ENCODE assay signal across 27 cellular contexts in genomic region chr9:78143281-78144007, GRCh38.
DNase-seq lines count a peak whose midpoint lies in the region; ATAC-seq and TF ChIP-seq lines count a peak whose summit lies in the region.
"Had no signal": no experiment of that assay in that cellular context is flagged by ENCODE, and none has a peak within 500 bp of the region (broad histone marks: within the 10 kb centered on the region; RNA-seq: fewer than 3 reads in every experiment).

No MANE protein-coding gene starts in this region.

- DNase-seq in cardiac muscle cell (ENCODE audit: low read depth in 1 of 2, low spot score in 1 of 2) = peak in 1 of 2 donors; percentile 19
- DNase-seq in right atrium auricular region (ENCODE audit: low spot score) = no peak
- no peak for DNase-seq in body of pancreas
- DNase-seq in type B pancreatic cell (ENCODE audit: extremely low spot score, unreplicated experiment) = no peak
- no peak for DNase-seq in NCI-H187 (lab: John Stamatoyannopoulos, UW)
- no peak for DNase-seq in SKM-1 (lab: John Stamatoyannopoulos, UW; ENCODE audit: unreplicated experiment)
- DNase-seq in stimulated activated CD4-positive, alpha-beta T cell treated with anti-CD3 and anti-CD28 coated beads, Interleukin-12 subunit alpha, Interleukin-12 subunit beta, amount 100 ng/mL, for 4 hours = no peak
- DNase-seq: activated CD4-positive, alpha-beta T cell treated with anti-CD3 and anti-CD28 coated beads for 36 hours; activated CD8-positive, alpha-beta memory T cell treated with anti-CD3 and anti-CD28 coated beads, Interleukin-2, amount 50 U/mL, for 48 hours; activated CD8-positive, alpha-beta T cell treated with anti-CD3 and anti-CD28 coated beads for 36 hours; activated naive CD4-positive, alpha-beta T cell treated with anti-CD3 and anti-CD28 coated beads, Interleukin-2, amount 50 U/mL, for 16 hours; amniotic stem cell; C1 segment of cervical spinal cord; glutamatergic neuron; KBM-7; NCI-H1105 treated with DMSO at 0.1 percent for 48 hours; NCI-H2029 treated with DMSO at 0.1 percent for 48 hours; NCI-H524 treated with DMSO at 0.1 percent for 48 hours; NK-92 treated with Interleukin-12 subunit alpha and Interleukin-12 subunit beta, amount 100 ng/mL, for 24 hours; nucleus accumbens; psoas muscle; Right ventricle myocardium superior; substantia nigra had no signal

- H3K4me3 ChIP-seq in cardiac muscle cell (no peak overlapping the region), right atrium auricular region (no peak overlapping the region), body of pancreas (no peak overlapping the region), mesodermal cell (ENCODE audit: extremely low read depth, insufficient read depth, low read length, poor library complexity, severe bottlenecking) (no peak overlapping the region)
- H3K4me3 ChIP-seq: breast epithelium, psoas muscle had no signal

- H3K4me1 ChIP-seq in cardiac muscle cell (ENCODE audit: low read depth) = peaks cover 5% of the 10 kb centered on the region
- H3K4me1 ChIP-seq in right atrium auricular region = no peaks in the 10 kb centered on the region
- H3K4me1 ChIP-seq in body of pancreas = peaks cover 24% of the 10 kb centered on the region
- H3K4me1 ChIP-seq in mesodermal cell (ENCODE audit: control insufficient read depth, insufficient read depth, low read length, poor library complexity, severe bottlenecking) = peaks cover 4% of the 10 kb centered on the region
- H3K4me1 ChIP-seq: breast epithelium, psoas muscle had no signal

- 33 to 36% methylated on average over 3 of the region's 3 CpGs for WGBS in body of pancreas, 2 donors
- WGBS in mesodermal cell (ENCODE audit: insufficient coverage in 2 of 2), 2 experiments = 50 to 80% methylated on average over 1 of the region's 3 CpGs

- H3K4me1 Mint-ChIP-seq in type B pancreatic cell (ENCODE audit: unreplicated experiment) = peaks cover 25% of the 10 kb centered on the region
- H3K4me1 Mint-ChIP-seq: activated CD4-positive, alpha-beta T cell treated with anti-CD3 and anti-CD28 coated beads for 36 hours had no signal

- intact Hi-C loops in body of pancreas (cut with DNase I) = no loop called here

- no peak for TF ChIP-seq POLR2A in body of pancreas (IDR thresholded peaks at IDR 0.05)

- H3K27me3 ChIP-seq in cardiac muscle cell (no peaks in the 10 kb centered on the region), right atrium auricular region (no peaks in the 10 kb centered on the region), body of pancreas (no peaks in the 10 kb centered on the region)
- H3K27me3 ChIP-seq: breast epithelium had no signal

- H3K36me3 ChIP-seq in cardiac muscle cell (no peaks in the 10 kb centered on the region), right atrium auricular region (no peaks in the 10 kb centered on the region), body of pancreas (replicated peaks in 1 of 2; ENCODE audit: insufficient read depth in 1 of 2, low read depth in 2 of 2) (no peaks in the 10 kb centered on the region), mesodermal cell (ENCODE audit: control insufficient read depth, insufficient read depth, low read length) (no peaks in the 10 kb centered on the region)
- H3K36me3 ChIP-seq: breast epithelium had no signal

- H3K27ac Mint-ChIP-seq in type B pancreatic cell = peak overlapping the region; percentile 70
- H3K27ac Mint-ChIP-seq: activated CD4-positive, alpha-beta T cell treated with anti-CD3 and anti-CD28 coated beads for 36 hours; activated CD8-positive, alpha-beta T cell treated with anti-CD3 and anti-CD28 coated beads for 36 hours; stimulated activated memory B cell treated with anti-CD40 and anti-IgM and Interleukin-4, amounts not matched to agents 10 μg/mL and 1 μg/mL and 100 μg/mL, for 72 hours had no signal

- H3K4me3 Mint-ChIP-seq in type B pancreatic cell = no peak overlapping the region
- H3K4me3 Mint-ChIP-seq: activated CD4-positive, alpha-beta T cell treated with anti-CD3 and anti-CD28 coated beads for 36 hours; activated CD8-positive, alpha-beta T cell treated with anti-CD3 and anti-CD28 coated beads for 36 hours; stimulated activated memory B cell treated with anti-CD40 and anti-IgM and Interleukin-4, amounts not matched to agents 10 μg/mL and 1 μg/mL and 100 μg/mL, for 72 hours had no signal

- TF ChIP-seq CTCF in cardiac muscle cell (IDR thresholded peaks at IDR 0.05; ENCODE audit: low read depth, low read length) = no peak
- no peak for TF ChIP-seq CTCF in right atrium auricular region (IDR thresholded peaks at IDR 0.05)
- no peak for TF ChIP-seq CTCF in body of pancreas (IDR thresholded peaks at IDR 0.05)
- no peak for TF ChIP-seq CTCF in type B pancreatic cell (conservative IDR thresholded peaks at IDR 0.05)

- H3K27ac ChIP-seq in cardiac muscle cell (peak overlapping the region; percentile 37), right atrium auricular region (no peak overlapping the region), body of pancreas (peak overlapping the region in 2 of 4 donors; percentile 18 to 54), mesodermal cell (ENCODE audit: low read depth, low read length, severe bottlenecking) (peak overlapping the region; percentile 61)
- H3K27ac ChIP-seq: 22Rv1, breast epithelium, psoas muscle had no signal

- H3K27me3 Mint-ChIP-seq in type B pancreatic cell = no peaks in the 10 kb centered on the region
- H3K27me3 Mint-ChIP-seq: activated CD4-positive, alpha-beta T cell treated with anti-CD3 and anti-CD28 coated beads for 36 hours; activated CD8-positive, alpha-beta T cell treated with anti-CD3 and anti-CD28 coated beads for 36 hours; stimulated activated memory B cell treated with anti-CD40 and anti-IgM and Interleukin-4, amounts not matched to agents 10 μg/mL and 1 μg/mL and 100 μg/mL, for 72 hours had no signal

- peak; percentile 48 for ATAC-seq in body of pancreas
- ATAC-seq: activated CD4-positive, alpha-beta T cell treated with anti-CD3 and anti-CD28 coated beads for 36 hours; activated CD8-positive, alpha-beta T cell treated with anti-CD3 and anti-CD28 coated beads for 36 hours; psoas muscle had no signal

- peaks cover 5% of the 10 kb centered on the region for H3K36me3 Mint-ChIP-seq in type B pancreatic cell

- H3K9me3 ChIP-seq in cardiac muscle cell (ENCODE audit: low read depth) (no peaks in the 10 kb centered on the region), right atrium auricular region (peaks cover 0 to 19% of the 10 kb centered on the region in 2 donors), body of pancreas (peaks cover 0 to 2% (median 0%) of the 10 kb centered on the region in 3 donors), mesodermal cell (ENCODE audit: control insufficient read depth, low read length) (peaks cover 28% of the 10 kb centered on the region)
- H3K9me3 ChIP-seq: breast epithelium, psoas muscle had no signal

- peaks cover 16% of the 10 kb centered on the region for H3K9me3 Mint-ChIP-seq in type B pancreatic cell

Comparison
In these comparisons a context has a peak if more than half of its experiments do, and no peak if none do; other contexts are left out.
1. H3K27ac ChIP-seq: peak in cardiac muscle cell (single experiment) and mesodermal cell (single experiment); none in right atrium auricular region (0 of 2).